Comparison of ENCODE assay signal across 12 cellular contexts in the genomic region with DNA sequence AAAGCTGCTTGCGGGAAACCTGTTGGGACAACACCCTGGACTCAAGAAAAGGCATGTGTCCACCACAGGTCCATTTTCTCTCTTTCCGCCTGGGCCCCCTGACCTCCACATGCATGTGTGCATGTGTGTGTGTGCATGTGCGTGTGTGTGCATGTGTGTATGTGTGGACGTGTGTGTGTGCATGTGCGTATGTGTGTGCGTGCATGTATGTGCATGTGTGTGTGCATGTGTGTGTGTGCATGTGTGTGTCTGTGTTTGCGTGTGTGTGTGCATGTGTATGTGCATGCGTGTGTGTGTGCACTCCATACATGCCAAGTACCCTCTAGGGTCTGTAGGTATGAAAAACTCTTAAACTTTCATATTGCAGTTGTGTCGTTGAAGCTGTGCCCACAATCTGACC. TPM values are rescaled to one million over a fixed set of nuclear protein-coding genes. Genes with fewer than 3 reads are reported as not detected.
DNase-seq lines count a peak whose midpoint lies in the region; ATAC-seq and TF ChIP-seq lines count a peak whose summit lies in the region.
"Had no signal": no experiment of that assay in that cellular context is flagged by ENCODE, and none has a peak within 500 bp of the region (broad histone marks: within the 10 kb centered on the region; RNA-seq: fewer than 3 reads in every experiment).

No MANE protein-coding gene starts in this region.

- no peaks in the 10 kb centered on the region for H3K9me3 ChIP-seq in HEK293 (ENCODE audit: control insufficient read depth, insufficient read depth, low read depth, low read length)
- no peaks in the 10 kb centered on the region for H3K9me3 ChIP-seq in IMR-90 (ENCODE audit: control insufficient read depth, insufficient read depth, low read length)
- no peaks in the 10 kb centered on the region for H3K9me3 ChIP-seq in SJCRH30 (replicated peaks)

- no peak overlapping the region for H3K56ac ChIP-seq in IMR-90 (ENCODE audit: extremely low read depth, insufficient read depth, low read length)

- no peak overlapping the region for H3K4me2 ChIP-seq in IMR-90 (ENCODE audit: low read depth, low read length)

- TF ChIP-seq POLR2A in IMR-90 (IDR thresholded peaks at IDR 0.05; ENCODE audit: low read depth, low read length), result no peak

- H3K4me1 ChIP-seq in HEK293 (ENCODE audit: control insufficient read depth, insufficient read depth, low read length), result no peaks in the 10 kb centered on the region
- no peaks in the 10 kb centered on the region for H3K4me1 ChIP-seq in IMR-90 (ENCODE audit: control insufficient read depth, insufficient read depth, low read length)
- H3K4me1 ChIP-seq in SJCRH30, result no peaks in the 10 kb centered on the region

- WGBS in IMR-90 (ENCODE audit: extremely low coverage in 2 of 2, insufficient read length in 1 of 2), 2 experiments, result 87% methylated on average over 3 of the region's 9 CpGs; no CpG with 5 or more reads in 1 of the 2 experiments

- H3K4me3 ChIP-seq in HEK293 (ENCODE audit: low read depth, low read length) (no peak overlapping the region), IMR-90 (ENCODE audit: insufficient read depth, low read depth, low read length) (no peak overlapping the region), SJCRH30 (no peak overlapping the region)

- in situ Hi-C loops in IMR-90 (cut with MboI; ENCODE audit: low sequenced_read_pairs), result no loop called here

- H2AFZ ChIP-seq in IMR-90 (replicated peaks; ENCODE audit: low read length, poor library complexity), result peak overlapping the region; percentile 63

- no peak overlapping the region for H4K5ac ChIP-seq in IMR-90 (ENCODE audit: low read depth, low read length)

- H4K8ac ChIP-seq in IMR-90 (ENCODE audit: low read depth in 2 of 2, low read length in 2 of 2), result no peak overlapping the region

- POLR2A ChIA-PET in HEK293 (lab: Yijun Ruan, JAX), result no interaction called here
- POLR2A ChIA-PET in IMR-90 (lab: Charles Lee; ENCODE audit: unreplicated experiment), result no interaction called here

- TF ChIP-seq RAD21 in IMR-90 (IDR thresholded peaks at IDR 0.05; ENCODE audit: low read length), result no peak

- H3K14ac ChIP-seq in IMR-90 (replicated peaks; ENCODE audit: low read depth, low read length), result no peak overlapping the region

- no peak overlapping the region for H3K23ac ChIP-seq in IMR-90 (ENCODE audit: low read depth, low read length)

- no peak for TF ChIP-seq CTCF in HEK293 (tag by site-specific recombination; IDR thresholded peaks at IDR 0.05)
- TF ChIP-seq CTCF in IMR-90 (conservative IDR thresholded peaks at IDR 0.05; ENCODE audit: low read depth, low read length), result no peak

- H2BK15ac ChIP-seq in IMR-90 (ENCODE audit: low read depth, low read length), result no peak overlapping the region

- H3K27ac ChIP-seq in HEK293 (ENCODE audit: extremely low read depth, low read depth, low read length) (no peak overlapping the region), IMR-90 (ENCODE audit: insufficient read depth, low read length) (no peak overlapping the region), SJCRH30 (no peak overlapping the region)

- no peak overlapping the region for H3K4ac ChIP-seq in IMR-90 (ENCODE audit: low read depth, low read length)

- H3K36me3 ChIP-seq in HEK293 (ENCODE audit: control insufficient read depth in 2 of 2, insufficient read depth in 1 of 2, low read length in 2 of 2), result no peaks in the 10 kb centered on the region
- H3K36me3 ChIP-seq in IMR-90 (ENCODE audit: control insufficient read depth, insufficient read depth, low read length), result no peaks in the 10 kb centered on the region
- no peaks in the 10 kb centered on the region for H3K36me3 ChIP-seq in SJCRH30

- no peak overlapping the region for H2AK5ac ChIP-seq in IMR-90 (ENCODE audit: low read depth, low read length)

- no peak overlapping the region for H2BK120ac ChIP-seq in IMR-90 (ENCODE audit: low read depth, low read length)

- H3K27me3 ChIP-seq in IMR-90 (ENCODE audit: control insufficient read depth, insufficient read depth, low read length) (peaks cover 14% of the 10 kb centered on the region), SJCRH30 (peaks cover 25% of the 10 kb centered on the region)

- no peak overlapping the region for H2BK20ac ChIP-seq in IMR-90 (ENCODE audit: low read depth, low read length)

- BruUV-seq in IMR-90 (replicated peaks; lab: Mats Ljungman, UMichigan), result no TSS peak

- no peak overlapping the region for H3K18ac ChIP-seq in IMR-90 (ENCODE audit: low read depth, low read length)

- no peak overlapping the region for H2AK9ac ChIP-seq in IMR-90 (replicated peaks; ENCODE audit: low read depth, low read length, poor library complexity)

- no peak overlapping the region for H4K91ac ChIP-seq in IMR-90 (ENCODE audit: insufficient read depth, low read depth, low read length)

- CTCF ChIA-PET in HEK293 (lab: Yijun Ruan, JAX) (no interaction called here), IMR-90 (lab: Yijun Ruan, JAX) (no interaction called here)

- H3K9me1 ChIP-seq in IMR-90 (ENCODE audit: insufficient read depth, low read length), result no peaks in the 10 kb centered on the region

- H2BK5ac ChIP-seq in IMR-90 (ENCODE audit: low read depth, low read length, poor library complexity, severe bottlenecking), result peak overlapping the region; percentile 42

- DNase-seq in IMR-90, result no peak
- peak; percentile 26 for DNase-seq in islet precursor cell
- peak; percentile 8 for DNase-seq in ureter (ENCODE audit: low spot score)
- no peak for DNase-seq in SJCRH30
- no peak for DNase-seq in T-helper 1 cell
- DNase-seq: C1 segment of cervical spinal cord; Calu3; CD4-positive, alpha-beta T cell; DMS 273 treated with DMSO at 0.1 percent for 48 hours had no signal

- dilution Hi-C loops in IMR-90 (cut with HindIII; ENCODE audit: low sequenced_read_pairs, unreplicated experiment), result no loop called here

- ATAC-seq in IMR-90 (ENCODE audit: low read depth) (no peak), HG03025 (IDR thresholded peaks at IDR 0.05; ENCODE audit: low FRiP score, unreplicated experiment) (no peak)
- ATAC-seq: HCT116 had no signal

- intact Hi-C loops in IMR-90 (cut with micrococcal nuclease), result no loop called here

- H3K9ac ChIP-seq in IMR-90 (ENCODE audit: low read depth, low read length), result no peak overlapping the region

- no peaks in the 10 kb centered on the region for H3K79me1 ChIP-seq in IMR-90 (ENCODE audit: low read depth in 1 of 2, low read length in 2 of 2)

- no peaks in the 10 kb centered on the region for H4K20me1 ChIP-seq in IMR-90 (ENCODE audit: insufficient read depth, low read length)

TF ChIP-seq in HEK293, 187 proteins besides CTCF, POLR2A, EP300 and RAD21:
- TF ChIP-seq, protein P1, sequence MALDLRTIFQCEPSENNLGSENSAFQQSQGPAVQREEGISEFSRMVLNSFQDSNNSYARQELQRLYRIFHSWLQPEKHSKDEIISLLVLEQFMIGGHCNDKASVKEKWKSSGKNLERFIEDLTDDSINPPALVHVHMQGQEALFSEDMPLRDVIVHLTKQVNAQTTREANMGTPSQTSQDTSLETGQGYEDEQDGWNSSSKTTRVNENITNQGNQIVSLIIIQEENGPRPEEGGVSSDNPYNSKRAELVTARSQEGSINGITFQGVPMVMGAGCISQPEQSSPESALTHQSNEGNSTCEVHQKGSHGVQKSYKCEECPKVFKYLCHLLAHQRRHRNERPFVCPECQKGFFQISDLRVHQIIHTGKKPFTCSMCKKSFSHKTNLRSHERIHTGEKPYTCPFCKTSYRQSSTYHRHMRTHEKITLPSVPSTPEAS (tag by site-specific recombination; IDR thresholded peaks at IDR 0.05), result peak; percentile 94
- TF ChIP-seq IKZF3 (tag by site-specific recombination; IDR thresholded peaks at IDR 0.05) (no peak), GLIS1 (tag by site-specific recombination; IDR thresholded peaks at IDR 0.05) (no peak)

TF ChIP-seq in IMR-90, 13 proteins besides CTCF, POLR2A, EP300 and RAD21 (continues in another document):
- TF ChIP-seq SMC3 (IDR thresholded peaks at IDR 0.05; ENCODE audit: low read depth, low read length), result no peak
- TF ChIP-seq MAFK (IDR thresholded peaks at IDR 0.05; ENCODE audit: low read depth, low read length), result no peak
- no peak for TF ChIP-seq CHD1 (IDR thresholded peaks at IDR 0.05; ENCODE audit: low read depth, low read length)
- no peak for TF ChIP-seq RFX5 (IDR thresholded peaks at IDR 0.05; ENCODE audit: low read depth, low read length)
- no peak for TF ChIP-seq BHLHE40 (IDR thresholded peaks at IDR 0.05; ENCODE audit: low read depth, low read length)
- no peak for TF ChIP-seq MAZ (IDR thresholded peaks at IDR 0.05; ENCODE audit: borderline replicate concordance, low read depth, low read length)
- no peak for TF ChIP-seq RCOR1 (IDR thresholded peaks at IDR 0.05; ENCODE audit: insufficient replicate concordance, low read length)
- no peak for TF ChIP-seq NFE2L2 (IDR thresholded peaks at IDR 0.05; ENCODE audit: low read depth, low read length)
- no peak for TF ChIP-seq MXI1 (IDR thresholded peaks at IDR 0.05; ENCODE audit: borderline replicate concordance, low read depth, low read length)
- TF ChIP-seq, protein P2, sequence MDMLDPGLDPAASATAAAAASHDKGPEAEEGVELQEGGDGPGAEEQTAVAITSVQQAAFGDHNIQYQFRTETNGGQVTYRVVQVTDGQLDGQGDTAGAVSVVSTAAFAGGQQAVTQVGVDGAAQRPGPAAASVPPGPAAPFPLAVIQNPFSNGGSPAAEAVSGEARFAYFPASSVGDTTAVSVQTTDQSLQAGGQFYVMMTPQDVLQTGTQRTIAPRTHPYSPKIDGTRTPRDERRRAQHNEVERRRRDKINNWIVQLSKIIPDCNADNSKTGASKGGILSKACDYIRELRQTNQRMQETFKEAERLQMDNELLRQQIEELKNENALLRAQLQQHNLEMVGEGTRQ (IDR thresholded peaks at IDR 0.05; ENCODE audit: low read depth, low read length), result no peak

RNA-seq across cellular contexts. Expression of a gene that starts 16.3 kb away (rescaled TPM):
- under 0.01 TPM in 2 replicates for total RNA-seq in IMR-90 (2012; rRNA removed)
- polyA plus RNA-seq in IMR-90 (2012; rRNA removed), result 0.07 and 0.09 TPM in 2 replicates
- 0.03 and 0.08 TPM in 2 replicates for polyA plus RNA-seq in IMR-90 (2012; cell fraction: cytosol; rRNA removed)
- 0.13 and 0.24 TPM in 2 replicates for polyA plus RNA-seq in IMR-90 (2012; cell fraction: nucleus; rRNA removed; ENCODE audit: low replicate concordance)
- 0.62 TPM for total RNA-seq in ureter
- total RNA-seq in SJCRH30 (2014; rRNA removed; shearing (Covaris generic)), result not detected in 2 replicates

RNA-seq across cellular contexts. Expression of a gene that starts 33.0 kb away (rescaled TPM):
- total RNA-seq in IMR-90 (2012; rRNA removed), result 34.4 and 39.8 TPM in 2 replicates
- 29.1 and 31.8 TPM in 2 replicates for polyA plus RNA-seq in IMR-90 (2012; rRNA removed)
- 14.9 and 29.2 TPM in 2 replicates for polyA plus RNA-seq in IMR-90 (2012; cell fraction: cytosol; rRNA removed)
- polyA plus RNA-seq in IMR-90 (2012; cell fraction: nucleus; rRNA removed; ENCODE audit: low replicate concordance), result 16.5 and 17.6 TPM in 2 replicates
- total RNA-seq in ureter, result 12.7 TPM
- total RNA-seq in SJCRH30 (2014; rRNA removed; shearing (Covaris generic)), result not detected in 2 replicates

Comparison
In these comparisons a context has a peak if more than half of its experiments do, and no peak if none do; other contexts are left out.
1. DNase-seq: peak in islet precursor cell (single experiment) and ureter (single experiment); none in IMR-90 (single experiment), SJCRH30 (0 of 2) and T-helper 1 cell (0 of 5).
2. RNA of a gene that starts 33.0 kb away (total RNA-seq): 34.4 to 39.8 TPM in IMR-90 and 12.7 TPM in ureter (single experiment); not detected in SJCRH30; every median in the first group is over 10 times any median in the second.